Comparison of ENCODE assay signal across 24 cellular contexts in genomic region chr6:6348251-6348650, GRCh38. TPM values are rescaled to one million over a fixed set of nuclear protein-coding genes. Genes with fewer than 3 reads are reported as not detected.
"Had no signal": no experiment of that assay in that cellular context is flagged by ENCODE, and none has a peak within 500 bp of the region (broad histone marks: within the 10 kb centered on the region; RNA-seq: fewer than 3 reads in every experiment).

No MANE protein-coding gene starts in this region.

- H3K4me3 ChIP-seq: left ventricle myocardium inferior, right lobe of liver, skin epidermis, thyroid gland had no signal

- H3K4me1 Mint-ChIP-seq: activated T-helper 17 cell treated with anti-CD3 and anti-CD28 coated beads, Interleukin-2, amount 50 U/mL, for 72 hours; neural crest cell had no signal

- H3K9me3 ChIP-seq: left ventricle myocardium inferior, right lobe of liver, thyroid gland had no signal

- H3K36me3 Mint-ChIP-seq: activated naive CD4-positive, alpha-beta T cell treated with anti-CD3 and anti-CD28 coated beads, Interleukin-2, amount 50 U/mL, for 72 hours; naive thymus-derived CD4-positive, alpha-beta T cell had no signal

- H3K36me3 ChIP-seq: left ventricle myocardium inferior, right lobe of liver, thyroid gland had no signal

- DNase-seq: activated CD4-positive, alpha-beta T cell treated with anti-CD3 and anti-CD28 coated beads for 1 hour; activated CD8-positive, alpha-beta memory T cell treated with anti-CD3 and anti-CD28 coated beads, Interleukin-2, amount 50 U/mL, for 4 hours; activated T-cell treated with anti-CD3 and anti-CD28 coated beads, Interleukin-2, amount 50 U/mL, for 24 hours; central memory CD4-positive, alpha-beta T cell; dermis blood vessel endothelial cell; effector CD8-positive, alpha-beta T cell; foreskin melanocyte; hippocampal formation; left ventricle myocardium inferior; naive thymus-derived CD4-positive, alpha-beta T cell; occipital lobe; right lobe of liver; stimulated activated CD4-positive, alpha-beta T cell treated with anti-CD3 and anti-CD28 coated beads, Interleukin-1b, Interleukin-23, amount 100 ng/mL, for 48 hours; substantia nigra; T1000; thyroid gland had no signal

- H3K27ac ChIP-seq: left ventricle myocardium inferior, right lobe of liver, skin epidermis, thyroid gland, VCaP had no signal

- H3K27me3 ChIP-seq: right lobe of liver had no signal

- H3K9me3 Mint-ChIP-seq: activated naive CD4-positive, alpha-beta T cell treated with anti-CD3 and anti-CD28 coated beads, Interleukin-2, amount 50 U/mL, for 72 hours; activated T-cell treated with anti-CD3 and anti-CD28 coated beads, Interleukin-2, amount 50 U/mL, for 24 hours; activated T-helper 17 cell treated with anti-CD3 and anti-CD28 coated beads, Interleukin-2, amount 50 U/mL, for 72 hours; neural crest cell; stimulated activated naive CD8-positive, alpha-beta T cell treated with anti-CD3 and anti-CD28 coated beads, Interleukin-15, Interleukin-2, amounts not matched to agents 100 ng/mL and 50 ng/mL, for 24 hours had no signal

- H3K4me1 ChIP-seq: left ventricle myocardium inferior, thyroid gland had no signal

- H3K27ac Mint-ChIP-seq: activated naive CD4-positive, alpha-beta T cell treated with anti-CD3 and anti-CD28 coated beads, Interleukin-2, amount 50 U/mL, for 72 hours; activated T-cell treated with anti-CD3 and anti-CD28 coated beads, Interleukin-2, amount 50 U/mL, for 24 hours; activated T-helper 17 cell treated with anti-CD3 and anti-CD28 coated beads, Interleukin-2, amount 50 U/mL, for 72 hours; naive thymus-derived CD4-positive, alpha-beta T cell; stimulated activated naive CD8-positive, alpha-beta T cell treated with anti-CD3 and anti-CD28 coated beads, Interleukin-15, Interleukin-2, amounts not matched to agents 100 ng/mL and 50 ng/mL, for 24 hours had no signal

- H3K4me3 Mint-ChIP-seq: activated T-cell treated with anti-CD3 and anti-CD28 coated beads, Interleukin-2, amount 50 U/mL, for 24 hours; activated T-helper 17 cell treated with anti-CD3 and anti-CD28 coated beads, Interleukin-2, amount 50 U/mL, for 72 hours; naive thymus-derived CD4-positive, alpha-beta T cell; neural crest cell; stimulated activated naive CD8-positive, alpha-beta T cell treated with anti-CD3 and anti-CD28 coated beads, Interleukin-15, Interleukin-2, amounts not matched to agents 100 ng/mL and 50 ng/mL, for 24 hours had no signal

- ATAC-seq: activated naive CD4-positive, alpha-beta T cell treated with anti-CD3 and anti-CD28 coated beads, Interleukin-2, amount 50 U/mL, for 72 hours; activated T-helper 17 cell treated with anti-CD3 and anti-CD28 coated beads, Interleukin-2, amount 50 U/mL, for 72 hours; esophagus mucosa; naive thymus-derived CD4-positive, alpha-beta T cell; right lobe of liver had no signal

RNA-seq across cellular contexts. Expression of gene F13A1, which starts 27.8 kb away (rescaled TPM):
- total RNA-seq: activated naive CD4-positive, alpha-beta T cell treated with anti-CD3 and anti-CD28 coated beads, Interleukin-2, amount 50 U/mL, for 72 hours; dermis blood vessel endothelial cell; lung microvascular endothelial cell had no signal
